1 cellular context compared by ENCODE assay signal in genomic region chr7:102253076-102253972, GRCh38.
TF ChIP-seq lines count a peak whose summit lies in the region.

No MANE protein-coding gene starts in this region.

TF ChIP-seq in HepG2, 621 proteins besides CTCF, POLR2A, EP300 and RAD21 (continued from another document):
- peak; percentile 7; the same call in 1 of the 2 replicates for TF ChIP-seq ZBTB33 (CRISPR knock-in tag; IDR thresholded peaks at IDR 0.05)
- TF ChIP-seq ZNF687 (CRISPR knock-in tag; IDR thresholded peaks at IDR 0.05) = peak; percentile 78
- peak; percentile 86 for TF ChIP-seq SALL1 (CRISPR knock-in tag; IDR thresholded peaks at IDR 0.05)
- 0 out of 2 replicates have a peak, but pooled peaks have one; percentile 36 for TF ChIP-seq ELF3 (CRISPR knock-in tag; IDR thresholded peaks at IDR 0.05)
- TF ChIP-seq AHDC1 (CRISPR knock-in tag; IDR thresholded peaks at IDR 0.05; ENCODE audit: borderline replicate concordance) = peak; percentile 71; the same call in 1 of the 2 replicates
- 0 out of 2 replicates have a peak, but pooled peaks have one; percentile 12 for TF ChIP-seq ZFP91 (CRISPR knock-in tag; IDR thresholded peaks at IDR 0.05; ENCODE audit: borderline replicate concordance)
- peak; percentile 40; the same call in 1 of the 2 replicates for TF ChIP-seq ETV5 (CRISPR knock-in tag; IDR thresholded peaks at IDR 0.05; ENCODE audit: borderline replicate concordance)
- TF ChIP-seq ZBTB4 (CRISPR knock-in tag; IDR thresholded peaks at IDR 0.05; ENCODE audit: borderline replicate concordance) = peak; percentile 77; the same call in 1 of the 2 replicates
- TF ChIP-seq SAP130 (CRISPR knock-in tag; IDR thresholded peaks at IDR 0.05; ENCODE audit: low read depth) = peak; percentile 44
- 0 out of 2 replicates have a peak, but pooled peaks have one; percentile 18 for TF ChIP-seq SMAD1 (CRISPR knock-in tag; IDR thresholded peaks at IDR 0.05; ENCODE audit: borderline replicate concordance, low read depth)
- TF ChIP-seq SOX5 (CRISPR knock-in tag; IDR thresholded peaks at IDR 0.05; ENCODE audit: borderline replicate concordance) = peak; percentile 29; the same call in 1 of the 2 replicates
